11 cellular contexts compared by ENCODE assay signal in genomic region chr9:16728128-16728505, GRCh38.
DNase-seq lines count a peak whose midpoint lies in the region; ATAC-seq and TF ChIP-seq lines count a peak whose summit lies in the region.
"Had no signal": no experiment of that assay in that cellular context is flagged by ENCODE, and none has a peak within 500 bp of the region (broad histone marks: within the 10 kb centered on the region; RNA-seq: fewer than 3 reads in every experiment).

No MANE protein-coding gene starts in this region.

- H3K36me3 ChIP-seq in ACC112 (ENCODE audit: insufficient read depth, low read length) (no peaks in the 10 kb centered on the region), mucosa of descending colon (ENCODE audit: low read depth) (no peaks in the 10 kb centered on the region)

- DNase-seq in NCI-H1092 (lab: John Stamatoyannopoulos, UW): peak; percentile 41
- DNase-seq in dermis blood vessel endothelial cell: peak; percentile 16
- DNase-seq in nephron progenitor cell: no peak
- no peak for DNase-seq in mucosa of descending colon
- DNase-seq in NCI-H345 treated with DMSO at 0.1 percent for 48 hours (lab: John Stamatoyannopoulos, UW; ENCODE audit: unreplicated experiment): no peak
- no peak for DNase-seq in stimulated activated CD4-positive, alpha-beta T cell treated with anti-CD3 and anti-CD28 coated beads, Interleukin-4, amount 100 ng/mL, for 4 hours
- DNase-seq: activated T-cell treated with anti-CD3 and anti-CD28 coated beads, Interleukin-2, amount 50 U/mL, for 48 hours; CD8-positive, alpha-beta T cell; Karpas-422 had no signal

- peaks cover 48% of the 10 kb centered on the region for H3K4me1 ChIP-seq in ACC112 (ENCODE audit: control insufficient read depth, insufficient read depth, low read length, unreplicated experiment)
- H3K4me1 ChIP-seq in mucosa of descending colon (ENCODE audit: low read depth): no peaks in the 10 kb centered on the region

- ATAC-seq in GM21723 (IDR thresholded peaks at IDR 0.05; ENCODE audit: unreplicated experiment) (no peak), mucosa of descending colon (no peak)
- ATAC-seq: CD8-positive, alpha-beta T cell had no signal

- H2AFZ ChIP-seq in ACC112 (ENCODE audit: low read length, unreplicated experiment): no peak overlapping the region

- no peaks in the 10 kb centered on the region for H3K36me3 Mint-ChIP-seq in nephron progenitor cell (ENCODE audit: low read depth)
- H3K36me3 Mint-ChIP-seq: CD8-positive, alpha-beta T cell had no signal

- H3K27ac Mint-ChIP-seq in nephron progenitor cell: no peak overlapping the region
- H3K27ac Mint-ChIP-seq: CD8-positive, alpha-beta T cell had no signal

- H3K27me3 Mint-ChIP-seq in nephron progenitor cell (ENCODE audit: low read depth, poor library complexity): peaks cover 6% of the 10 kb centered on the region

- H3K27me3 ChIP-seq in ACC112 (ENCODE audit: insufficient read depth, low read length): no peaks in the 10 kb centered on the region

- no peaks in the 10 kb centered on the region for H3K9me3 Mint-ChIP-seq in nephron progenitor cell
- H3K9me3 Mint-ChIP-seq: CD8-positive, alpha-beta T cell had no signal

- H3K79me2 ChIP-seq in ACC112 (ENCODE audit: control insufficient read depth, insufficient read depth, low read length, unreplicated experiment): peaks cover 55% of the 10 kb centered on the region

- peak overlapping the region; percentile 78 for H3K4me3 Mint-ChIP-seq in nephron progenitor cell
- H3K4me3 Mint-ChIP-seq: CD8-positive, alpha-beta T cell had no signal

- H3K4me1 Mint-ChIP-seq in nephron progenitor cell: peaks cover 46% of the 10 kb centered on the region

- H3K4me3 ChIP-seq in ACC112 (ENCODE audit: low read depth, low read length) (peak overlapping the region; percentile 83), mucosa of descending colon (no peak overlapping the region)

- intact Hi-C loops in mucosa of descending colon (cut with DNase I, micrococcal nuclease): no loop called here

- H3K27ac ChIP-seq in ACC112 (ENCODE audit: low read depth, low read length): peak overlapping the region; percentile 83

- TF ChIP-seq CTCF in nephron progenitor cell (IDR thresholded peaks at IDR 0.05): no peak
- no peak for TF ChIP-seq CTCF in mucosa of descending colon (IDR thresholded peaks at IDR 0.05)

- H3K9me3 ChIP-seq in mucosa of descending colon: no peaks in the 10 kb centered on the region

Comparison
In these comparisons a context has a peak if more than half of its experiments do, and no peak if none do; other contexts are left out.
1. DNase-seq: peak in NCI-H1092 (single experiment) and dermis blood vessel endothelial cell (single experiment); none in nephron progenitor cell (single experiment), mucosa of descending colon (0 of 3), NCI-H345 treated with DMSO at 0.1 percent for 48 hours (single experiment) and stimulated activated CD4-positive, alpha-beta T cell treated with anti-CD3 and anti-CD28 coated beads, Interleukin-4, amount 100 ng/mL, for 4 hours (0 of 2).